In genomic region chr12:104743753-104744548, GRCh38 we compare ENCODE assay signal across 7 cellular contexts.
DNase-seq lines count a peak whose midpoint lies in the region; ATAC-seq and TF ChIP-seq lines count a peak whose summit lies in the region.
"Not testable (repeated sequence)": the region's sequence is repeated elsewhere in the genome, so short reads cannot be mapped to it uniquely, and the experiment has no call there.

No MANE protein-coding gene starts in this region.

- not testable (repeated sequence) for H4K20me1 ChIP-seq in DOHH2 (ENCODE audit: control insufficient read depth, insufficient read depth, low read depth, low read length)

- POLR2A ChIA-PET in HEK293 (lab: Yijun Ruan, JAX); activated B cell treated with CpG ODN at 0.5 μM for 24 hours (lab: Charles Lee): not testable (repeated sequence)

- H3K79me2 ChIP-seq in DOHH2 (ENCODE audit: control insufficient read depth, low read length): not testable (repeated sequence)

- peak overlapping the region; percentile 1 for H3K4me3 Mint-ChIP-seq in activated B cell treated with CpG ODN at 0.5 μM for 24 hours
- not testable (repeated sequence) for H3K4me3 Mint-ChIP-seq in central memory CD8-positive, alpha-beta T cell; natural killer cell treated with Interleukin-12 subunit alpha and Interleukin-12 subunit beta and Interleukin-15 and Interleukin-18, amount 100 ng/mL, for 72 hours; stimulated activated memory B cell treated with anti-CD40 and anti-IgM and Interleukin-4, amounts not matched to agents 10 μg/mL and 1 μg/mL and 100 μg/mL, for 72 hours

- H3K4me2 ChIP-seq in DOHH2 (ENCODE audit: low read length): peak overlapping the region; percentile 51

- not testable (repeated sequence) for TF ChIP-seq CTCF in DOHH2 (IDR thresholded peaks at IDR 0.05; ENCODE audit: low read depth, low read length, poor library complexity, severe bottlenecking); HEK293 (tag by site-specific recombination; IDR thresholded peaks at IDR 0.05); activated B cell treated with CpG ODN at 0.5 μM for 24 hours (IDR thresholded peaks at IDR 0.05)

- H3K36me3 ChIP-seq in DOHH2 (ENCODE audit: control insufficient read depth, low read length); HEK293 (ENCODE audit: control insufficient read depth in 2 of 2, insufficient read depth in 1 of 2, low read length in 2 of 2): not testable (repeated sequence)

- not testable (repeated sequence) for H3K9me3 ChIP-seq in DOHH2 (ENCODE audit: control insufficient read depth, insufficient read depth, low read length); HEK293 (ENCODE audit: control insufficient read depth, insufficient read depth, low read depth, low read length)

- H3K4me1 ChIP-seq in DOHH2 (ENCODE audit: control insufficient read depth, low read length): peaks cover 32% of the 10 kb centered on the region
- not testable (repeated sequence) for H3K4me1 ChIP-seq in HEK293 (ENCODE audit: control insufficient read depth, insufficient read depth, low read length)

- intact Hi-C loops in activated B cell treated with CpG ODN at 0.5 μM for 24 hours (cut with micrococcal nuclease): loop anchor here (5.0 kb wide), 3 partner anchors 47 to 213 kb away; partner anchors contain the start of gene SLC41A2

- peaks cover 18% of the 10 kb centered on the region; the same call in 1 of the 2 replicates for H3K27me3 ChIP-seq in DOHH2 (ENCODE audit: control insufficient read depth, low read length)

- not testable (repeated sequence) for H3K36me3 Mint-ChIP-seq in activated B cell treated with CpG ODN at 0.5 μM for 24 hours (ENCODE audit: low read depth); central memory CD8-positive, alpha-beta T cell (ENCODE audit: insufficient read depth); natural killer cell treated with Interleukin-12 subunit alpha and Interleukin-12 subunit beta and Interleukin-15 and Interleukin-18, amount 100 ng/mL, for 72 hours
- H3K36me3 Mint-ChIP-seq in stimulated activated memory B cell treated with anti-CD40 and anti-IgM and Interleukin-4, amounts not matched to agents 10 μg/mL and 1 μg/mL and 100 μg/mL, for 72 hours: peaks cover 18% of the 10 kb centered on the region

- peak overlapping the region; percentile 65 for H3K27ac Mint-ChIP-seq in activated B cell treated with CpG ODN at 0.5 μM for 24 hours
- peak overlapping the region; percentile 26 for H3K27ac Mint-ChIP-seq in central memory CD8-positive, alpha-beta T cell (ENCODE audit: low read depth)
- peak overlapping the region; percentile 9 to 56 for H3K27ac Mint-ChIP-seq in natural killer cell treated with Interleukin-12 subunit alpha and Interleukin-12 subunit beta and Interleukin-15 and Interleukin-18, amount 100 ng/mL, for 72 hours
- H3K27ac Mint-ChIP-seq in stimulated activated memory B cell treated with anti-CD40 and anti-IgM and Interleukin-4, amounts not matched to agents 10 μg/mL and 1 μg/mL and 100 μg/mL, for 72 hours: peak overlapping the region; percentile 68

- CTCF ChIA-PET in HEK293 (lab: Yijun Ruan, JAX); activated B cell treated with CpG ODN at 0.5 μM for 24 hours (lab: Charles Lee): not testable (repeated sequence)

- ATAC-seq in activated B cell treated with CpG ODN at 0.5 μM for 24 hours (ENCODE audit: low read depth); central memory CD8-positive, alpha-beta T cell (replicated peaks; ENCODE audit: extremely low read depth, poor library complexity, severe bottlenecking); natural killer cell treated with Interleukin-12 subunit alpha and Interleukin-12 subunit beta and Interleukin-15 and Interleukin-18, amount 100 ng/mL, for 72 hours; stimulated activated memory B cell treated with anti-CD40 and anti-IgM and Interleukin-4, amounts not matched to agents 10 μg/mL and 1 μg/mL and 100 μg/mL, for 72 hours: not testable (repeated sequence)

- not testable (repeated sequence) for H3F3A ChIP-seq in DOHH2 (ENCODE audit: control insufficient read depth, insufficient read depth)

- not testable (repeated sequence) for H3K27ac ChIP-seq in DOHH2 (ENCODE audit: low read depth, low read length); HEK293 (ENCODE audit: extremely low read depth, low read depth, low read length)

- peaks cover 86% of the 10 kb centered on the region for H3K4me1 Mint-ChIP-seq in activated B cell treated with CpG ODN at 0.5 μM for 24 hours
- peaks cover 84% of the 10 kb centered on the region for H3K4me1 Mint-ChIP-seq in central memory CD8-positive, alpha-beta T cell
- peaks cover 82 to 88% of the 10 kb centered on the region in 2 donors for H3K4me1 Mint-ChIP-seq in natural killer cell treated with Interleukin-12 subunit alpha and Interleukin-12 subunit beta and Interleukin-15 and Interleukin-18, amount 100 ng/mL, for 72 hours (ENCODE audit: low read depth in 2 of 2)
- peaks cover 98% of the 10 kb centered on the region for H3K4me1 Mint-ChIP-seq in stimulated activated memory B cell treated with anti-CD40 and anti-IgM and Interleukin-4, amounts not matched to agents 10 μg/mL and 1 μg/mL and 100 μg/mL, for 72 hours

- H3K9me3 Mint-ChIP-seq in activated B cell treated with CpG ODN at 0.5 μM for 24 hours; central memory CD8-positive, alpha-beta T cell; natural killer cell treated with Interleukin-12 subunit alpha and Interleukin-12 subunit beta and Interleukin-15 and Interleukin-18, amount 100 ng/mL, for 72 hours; stimulated activated memory B cell treated with anti-CD40 and anti-IgM and Interleukin-4, amounts not matched to agents 10 μg/mL and 1 μg/mL and 100 μg/mL, for 72 hours: not testable (repeated sequence)

- peak; percentile 47 to 65 for DNase-seq in NCI-H526 (lab: John Stamatoyannopoulos, UW)
- not testable (repeated sequence) for DNase-seq in activated B cell treated with CpG ODN at 0.5 μM for 24 hours; central memory CD8-positive, alpha-beta T cell (ENCODE audit: low spot score in 2 of 2); natural killer cell treated with Interleukin-12 subunit alpha and Interleukin-12 subunit beta and Interleukin-15 and Interleukin-18, amount 100 ng/mL, for 72 hours (ENCODE audit: low spot score)

- not testable (repeated sequence) for H3K9me2 ChIP-seq in DOHH2 (replicated peaks; ENCODE audit: control insufficient read depth, low read length)

- not testable (repeated sequence) for H3K27me3 Mint-ChIP-seq in activated B cell treated with CpG ODN at 0.5 μM for 24 hours; central memory CD8-positive, alpha-beta T cell; natural killer cell treated with Interleukin-12 subunit alpha and Interleukin-12 subunit beta and Interleukin-15 and Interleukin-18, amount 100 ng/mL, for 72 hours; stimulated activated memory B cell treated with anti-CD40 and anti-IgM and Interleukin-4, amounts not matched to agents 10 μg/mL and 1 μg/mL and 100 μg/mL, for 72 hours

- H3K4me3 ChIP-seq in DOHH2 (ENCODE audit: low read length); HEK293 (ENCODE audit: low read depth, low read length): not testable (repeated sequence)

TF ChIP-seq in HEK293, 187 proteins besides CTCF, POLR2A, EP300 and RAD21:
- 0 out of 2 replicates have a peak, but pooled peaks have one; percentile 36 for TF ChIP-seq ZNF580 (tag by site-specific recombination; IDR thresholded peaks at IDR 0.05)
- peak; percentile 91 for TF ChIP-seq ZNF146 (tag by site-specific recombination; IDR thresholded peaks at IDR 0.05)
TF ChIP-seq in HEK293: peak in this region for 2; not testable (repeated sequence) for 185.
